Comparison of ENCODE assay signal across 8 cellular contexts in genomic region chr2:233385489-233386044, GRCh38. TPM values are rescaled to one million over a fixed set of nuclear protein-coding genes. Genes with fewer than 3 reads are reported as not detected.
A peak's percentile ranks its signal among the peaks of the same experiment; 100 is the strongest.
DNase-seq lines count a peak whose midpoint lies in the region; ATAC-seq and TF ChIP-seq lines count a peak whose summit lies in the region.

No MANE protein-coding gene starts in this region.

- peak overlapping the region; percentile 69 for H3K27ac Mint-ChIP-seq in activated naive CD4-positive, alpha-beta T cell treated with anti-CD3 and anti-CD28 coated beads for 36 hours
- H3K27ac Mint-ChIP-seq in nephron progenitor cell = peak overlapping the region; percentile 52

- H3K4me1 Mint-ChIP-seq in activated naive CD4-positive, alpha-beta T cell treated with anti-CD3 and anti-CD28 coated beads for 36 hours (ENCODE audit: low read depth) = peaks cover 63% of the 10 kb centered on the region
- H3K4me1 Mint-ChIP-seq in nephron progenitor cell = peaks cover 47% of the 10 kb centered on the region

- DNase-seq in activated naive CD4-positive, alpha-beta T cell treated with anti-CD3 and anti-CD28 coated beads for 36 hours = peak; percentile 38
- DNase-seq in activated naive CD4-positive, alpha-beta T cell treated with Interleukin-2 at 50 U/mL for 16 hours = no peak
- peak; percentile 83 for DNase-seq in activated CD8-positive, alpha-beta memory T cell treated with anti-CD3 and anti-CD28 coated beads for 24 hours
- DNase-seq in nephron progenitor cell = no peak
- no peak for DNase-seq in NCI-H2171 treated with DMSO at 0.1 percent for 48 hours (lab: John Stamatoyannopoulos, UW)
- DNase-seq in middle frontal gyrus (ENCODE audit: extremely low spot score, low spot score) = no peak
- DNase-seq in DMS153 treated with DMSO at 0.1 percent for 48 hours (lab: John Stamatoyannopoulos, UW; ENCODE audit: unreplicated experiment) = no peak

- ATAC-seq in HG02981 (IDR thresholded peaks at IDR 0.05; ENCODE audit: unreplicated experiment) = peak; percentile 52

- H3K4me3 Mint-ChIP-seq in activated naive CD4-positive, alpha-beta T cell treated with anti-CD3 and anti-CD28 coated beads for 36 hours = peak overlapping the region; percentile 36
- H3K4me3 Mint-ChIP-seq in nephron progenitor cell = no peak overlapping the region

- H3K36me3 Mint-ChIP-seq in activated naive CD4-positive, alpha-beta T cell treated with anti-CD3 and anti-CD28 coated beads for 36 hours (ENCODE audit: low read depth) = peaks cover 10% of the 10 kb centered on the region
- H3K36me3 Mint-ChIP-seq in nephron progenitor cell (ENCODE audit: low read depth) = peaks cover 19% of the 10 kb centered on the region

- no peak for TF ChIP-seq CTCF in nephron progenitor cell (IDR thresholded peaks at IDR 0.05)

- H3K27me3 Mint-ChIP-seq in activated naive CD4-positive, alpha-beta T cell treated with anti-CD3 and anti-CD28 coated beads for 36 hours (ENCODE audit: low read depth) = no peaks in the 10 kb centered on the region
- peaks cover 2% of the 10 kb centered on the region for H3K27me3 Mint-ChIP-seq in nephron progenitor cell (ENCODE audit: low read depth, poor library complexity)

- H3K9me3 Mint-ChIP-seq in activated naive CD4-positive, alpha-beta T cell treated with anti-CD3 and anti-CD28 coated beads for 36 hours = no peaks in the 10 kb centered on the region
- no peaks in the 10 kb centered on the region for H3K9me3 Mint-ChIP-seq in nephron progenitor cell

- CTCF ChIA-PET in activated naive CD4-positive, alpha-beta T cell treated with anti-CD3 and anti-CD28 coated beads for 36 hours (lab: Charles Lee) = interaction anchor here (0.9 to 1.9 kb wide), 6 partner anchors 10 to 57 kb away, joined by 3 to 6 read pairs (median 4); no protein-coding TSS in a partner anchor

- intact Hi-C loops in activated naive CD4-positive, alpha-beta T cell treated with anti-CD3 and anti-CD28 coated beads for 36 hours (cut with micrococcal nuclease) = loop anchor here (2.0 kb wide), 1 partner anchor 31 kb away; the partner anchor contains the start of gene DGKD

RNA-seq across cellular contexts. Expression of gene DGKD, which starts 31.3 kb away (rescaled TPM):
- total RNA-seq in activated naive CD4-positive, alpha-beta T cell treated with anti-CD3 and anti-CD28 coated beads for 36 hours = 10 to 100 TPM; 68.9 to 72.3 TPM

Comparison
In these comparisons a context has a peak if more than half of its experiments do, and no peak if none do; other contexts are left out.
1. DNase-seq: peak in activated naive CD4-positive, alpha-beta T cell treated with anti-CD3 and anti-CD28 coated beads for 36 hours (single experiment) and activated CD8-positive, alpha-beta memory T cell treated with anti-CD3 and anti-CD28 coated beads for 24 hours (single experiment); none in activated naive CD4-positive, alpha-beta T cell treated with Interleukin-2 at 50 U/mL for 16 hours (single experiment), nephron progenitor cell (single experiment), NCI-H2171 treated with DMSO at 0.1 percent for 48 hours (single experiment), middle frontal gyrus (single experiment) and DMS153 treated with DMSO at 0.1 percent for 48 hours (single experiment).